In genomic region chr17:79569996-79570395, GRCh38 we compare ENCODE assay signal across 10 cellular contexts. TPM values are rescaled to one million over a fixed set of nuclear protein-coding genes. Genes with fewer than 3 reads are reported as not detected.
"Had no signal": no experiment of that assay in that cellular context is flagged by ENCODE, and none has a peak within 500 bp of the region (broad histone marks: within the 10 kb centered on the region; RNA-seq: fewer than 3 reads in every experiment).

No MANE protein-coding gene starts in this region.

RNA-seq across cellular contexts. Expression of gene RBFOX3, which starts 40.9 kb away (rescaled TPM):
- total RNA-seq: activated CD4-positive, alpha-beta memory T cell treated with anti-CD3 and anti-CD28 coated beads for 36 hours; activated CD4-positive, alpha-beta memory T cell treated with anti-CD3 and anti-CD28 coated beads, Interleukin-2, amount 10 ng/mL, durations not matched to agents 7 days and 5 days; activated CD4-positive, alpha-beta T cell treated with anti-CD3 and anti-CD28 coated beads, Interleukin-2, amount 10 ng/mL, durations not matched to agents 24 days and 14 days; activated CD4-positive, alpha-beta T cell treated with anti-CD3 and anti-CD28 coated beads, Interleukin-2, amount 10 ng/mL, durations not matched to agents 7 days and 5 days; activated CD8-positive, alpha-beta memory T cell treated with anti-CD3 and anti-CD28 coated beads for 36 hours; activated CD8-positive, alpha-beta memory T cell treated with anti-CD3 and anti-CD28 coated beads, Interleukin-2, amount 10 ng/mL, durations not matched to agents 7 days and 5 days; activated CD8-positive, alpha-beta T cell treated with anti-CD3 and anti-CD28 coated beads for 36 hours; activated CD8-positive, alpha-beta T cell treated with anti-CD3 and anti-CD28 coated beads, Interleukin-2, amount 10 ng/mL, durations not matched to agents 7 days and 5 days; T-helper 1 cell treated with Interleukin-12 subunit alpha and Interleukin-12 subunit beta and Interleukin-4 antibody, amounts not matched to agents 30 ng/mL and 1 ng/mL, for 36 hours; T-helper 2 cell treated with Interferon-gamma antibody and Interleukin-4, amounts not matched to agents 100 ng/mL and 5 ng/mL, for 36 hours had no signal
